ENCODE assay signal across 16 cellular contexts in genomic region chr12:89250213-89250612, GRCh38.
"Had no signal": no experiment of that assay in that cellular context is flagged by ENCODE, and none has a peak within 500 bp of the region (broad histone marks: within the 10 kb centered on the region; RNA-seq: fewer than 3 reads in every experiment).

No MANE protein-coding gene starts in this region.

- DNase-seq: activated CD4-positive, alpha-beta memory T cell treated with anti-CD3 and anti-CD28 coated beads for 36 hours; activated CD4-positive, alpha-beta T cell treated with anti-CD3 and anti-CD28 coated beads for 36 hours; activated CD8-positive, alpha-beta memory T cell treated with anti-CD3 and anti-CD28 coated beads, Interleukin-2, amount 10 ng/mL, durations not matched to agents 7 days and 5 days; activated gamma-delta T cell; activated naive CD8-positive, alpha-beta T cell treated with anti-CD3 and anti-CD28 coated beads for 36 hours; activated T-cell treated with anti-CD3 and anti-CD28 coated beads, Interleukin-2, amount 50 U/mL, for 1 hour; cortex of kidney; effector CD4-positive, alpha-beta T cell; midbrain; ovary; T1000; WERI-Rb-1 had no signal

- ATAC-seq: activated CD8-positive, alpha-beta memory T cell treated with anti-CD3 and anti-CD28 coated beads, Interleukin-2, amount 10 ng/mL, durations not matched to agents 7 days and 5 days had no signal

- H3K27me3 Mint-ChIP-seq: activated CD4-positive, alpha-beta memory T cell treated with anti-CD3 and anti-CD28 coated beads for 36 hours; activated CD4-positive, alpha-beta T cell treated with anti-CD3 and anti-CD28 coated beads for 36 hours; activated CD8-positive, alpha-beta memory T cell treated with anti-CD3 and anti-CD28 coated beads, Interleukin-2, amount 10 ng/mL, durations not matched to agents 7 days and 5 days had no signal

- H3K36me3 ChIP-seq: ovary, WERI-Rb-1 had no signal

- H3K27ac Mint-ChIP-seq: activated CD4-positive, alpha-beta memory T cell treated with anti-CD3 and anti-CD28 coated beads for 36 hours; activated CD8-positive, alpha-beta memory T cell treated with anti-CD3 and anti-CD28 coated beads, Interleukin-2, amount 10 ng/mL, durations not matched to agents 7 days and 5 days; activated naive CD8-positive, alpha-beta T cell treated with anti-CD3 and anti-CD28 coated beads for 36 hours; brain had no signal

- H3K9me3 ChIP-seq: ovary had no signal

- H3K36me3 Mint-ChIP-seq: activated naive CD8-positive, alpha-beta T cell treated with anti-CD3 and anti-CD28 coated beads for 36 hours; brain; stimulated activated effector memory CD8-positive, alpha-beta T cell treated with anti-CD3 and anti-CD28 coated beads, Interleukin-12 subunit alpha, Interleukin-12 subunit beta, amount 100 ng/mL, for 72 hours had no signal

- H3K27me3 ChIP-seq: foreskin keratinocyte, ovary had no signal

- H3K9me3 Mint-ChIP-seq: brain had no signal

- H3K27ac ChIP-seq: foreskin keratinocyte, ovary, WERI-Rb-1 had no signal

- H3K4me3 Mint-ChIP-seq: activated CD4-positive, alpha-beta memory T cell treated with anti-CD3 and anti-CD28 coated beads for 36 hours; activated CD4-positive, alpha-beta T cell treated with anti-CD3 and anti-CD28 coated beads for 36 hours; activated CD8-positive, alpha-beta memory T cell treated with anti-CD3 and anti-CD28 coated beads, Interleukin-2, amount 10 ng/mL, durations not matched to agents 7 days and 5 days; activated naive CD8-positive, alpha-beta T cell treated with anti-CD3 and anti-CD28 coated beads for 36 hours; brain; stimulated activated effector memory CD8-positive, alpha-beta T cell treated with anti-CD3 and anti-CD28 coated beads, Interleukin-12 subunit alpha, Interleukin-12 subunit beta, amount 100 ng/mL, for 72 hours had no signal

- H3K4me3 ChIP-seq: lung, ovary had no signal
